11 cellular contexts compared by ENCODE assay signal in genomic region chr1:143735764-143736461, GRCh38.
DNase-seq lines count a peak whose midpoint lies in the region; ATAC-seq and TF ChIP-seq lines count a peak whose summit lies in the region.
"Had no signal": no experiment of that assay in that cellular context is flagged by ENCODE, and none has a peak within 500 bp of the region (broad histone marks: within the 10 kb centered on the region; RNA-seq: fewer than 3 reads in every experiment).

No MANE protein-coding gene starts in this region.

- no peak overlapping the region for H4K8ac ChIP-seq in neuronal stem cell (ENCODE audit: low read depth, low read length)

- no peak for TF ChIP-seq POLR2A in body of pancreas (IDR thresholded peaks at IDR 0.05)

- no peak overlapping the region for H2BK5ac ChIP-seq in neuronal stem cell (ENCODE audit: low read length)

- H3K36me3 Mint-ChIP-seq in endodermal cell (ENCODE audit: low read depth), result no peaks in the 10 kb centered on the region
- no peaks in the 10 kb centered on the region for H3K36me3 Mint-ChIP-seq in activated T-helper 17 cell treated with anti-CD3 and anti-CD28 coated beads, Interleukin-2, amount 50 U/mL, for 72 hours (ENCODE audit: low read depth)

- H4K91ac ChIP-seq in neuronal stem cell (ENCODE audit: low read depth, low read length, poor library complexity), result no peak overlapping the region

- peak overlapping the region; percentile 49 for H3K4me2 ChIP-seq in neuronal stem cell (ENCODE audit: insufficient read depth, low read length, poor library complexity, severe bottlenecking)

- H3K23ac ChIP-seq in neuronal stem cell (ENCODE audit: low read depth, low read length, poor library complexity), result no peak overlapping the region

- H2BK120ac ChIP-seq in neuronal stem cell (ENCODE audit: low read depth, low read length), result no peak overlapping the region

- no peak overlapping the region for H2AK5ac ChIP-seq in neuronal stem cell (ENCODE audit: low read depth, low read length)

- H3K36me3 ChIP-seq in endodermal cell (ENCODE audit: control insufficient read depth, insufficient read depth, low read length), result no peaks in the 10 kb centered on the region
- no peaks in the 10 kb centered on the region for H3K36me3 ChIP-seq in neuronal stem cell (replicated peaks in 1 of 2; ENCODE audit: control insufficient read depth in 2 of 2, insufficient read depth in 2 of 2, low read length in 2 of 2)
- H3K36me3 ChIP-seq in body of pancreas (replicated peaks in 1 of 2; ENCODE audit: insufficient read depth in 1 of 2, low read depth in 2 of 2), result no peaks in the 10 kb centered on the region

- H2BK12ac ChIP-seq in neuronal stem cell (ENCODE audit: low read length), result no peak overlapping the region

- DNase-seq in ELR (ENCODE audit: low read depth), result peak; percentile 8
- peak; percentile 49 for DNase-seq in NCI-H1694 (lab: John Stamatoyannopoulos, UW)
- no peak for DNase-seq in endodermal cell
- peak; percentile 46 for DNase-seq in neuronal stem cell (ENCODE audit: low spot score)
- no peak for DNase-seq in NCI-H774 (lab: John Stamatoyannopoulos, UW)
- no peak for DNase-seq in NCI-H526 (lab: John Stamatoyannopoulos, UW)
- no peak for DNase-seq in body of pancreas
- DNase-seq: activated B cell treated with CpG ODN at 0.5 μM for 24 hours, NCI-H187 had no signal

- peak overlapping the region; percentile 29 for H2AFZ ChIP-seq in neuronal stem cell (ENCODE audit: low read length)

- intact Hi-C loops in body of pancreas (cut with DNase I), result no loop called here

- TF ChIP-seq CTCF in endodermal cell (conservative IDR thresholded peaks at IDR 0.05) (no peak), body of pancreas (IDR thresholded peaks at IDR 0.05) (no peak)

- H3K14ac ChIP-seq in neuronal stem cell (ENCODE audit: low read length), result no peak overlapping the region

- H3K27ac Mint-ChIP-seq in endodermal cell, result peak overlapping the region; percentile 44
- no peak overlapping the region for H3K27ac Mint-ChIP-seq in activated T-helper 17 cell treated with anti-CD3 and anti-CD28 coated beads, Interleukin-2, amount 50 U/mL, for 72 hours
- H3K27ac Mint-ChIP-seq: activated B cell treated with CpG ODN at 0.5 μM for 24 hours had no signal

- H3K4ac ChIP-seq in neuronal stem cell (ENCODE audit: low read length), result no peak overlapping the region

- peaks cover 46% of the 10 kb centered on the region for H3K9me3 Mint-ChIP-seq in endodermal cell
- H3K9me3 Mint-ChIP-seq in activated T-helper 17 cell treated with anti-CD3 and anti-CD28 coated beads, Interleukin-2, amount 50 U/mL, for 72 hours, result no peaks in the 10 kb centered on the region
- H3K9me3 Mint-ChIP-seq: activated B cell treated with CpG ODN at 0.5 μM for 24 hours had no signal

- no peaks in the 10 kb centered on the region for H3K79me1 ChIP-seq in neuronal stem cell (ENCODE audit: low read depth, low read length)

- ATAC-seq in body of pancreas, result no peak
- ATAC-seq in activated T-helper 17 cell treated with anti-CD3 and anti-CD28 coated beads, Interleukin-2, amount 50 U/mL, for 72 hours (replicated peaks), result no peak
- ATAC-seq: GM12878 had no signal

- H2BK15ac ChIP-seq in neuronal stem cell (ENCODE audit: low read length), result no peak overlapping the region

- H3K9me3 ChIP-seq in endodermal cell (ENCODE audit: control insufficient read depth, low read length) (no peaks in the 10 kb centered on the region), neuronal stem cell (replicated peaks in 1 of 2; ENCODE audit: control insufficient read depth in 2 of 2, insufficient read depth in 1 of 2, low read depth in 1 of 2, low read length in 2 of 2) (no peaks in the 10 kb centered on the region), body of pancreas (no peaks in the 10 kb centered on the region)

- H3K4me1 ChIP-seq in endodermal cell (ENCODE audit: control insufficient read depth, insufficient read depth, low read length) (no peaks in the 10 kb centered on the region), neuronal stem cell (ENCODE audit: control insufficient read depth in 2 of 2, insufficient read depth in 1 of 2, low read depth in 1 of 2, low read length in 2 of 2) (no peaks in the 10 kb centered on the region), body of pancreas (no peaks in the 10 kb centered on the region)

- peak overlapping the region; percentile 80 for H3K18ac ChIP-seq in neuronal stem cell (ENCODE audit: low read length)

- H3K9ac ChIP-seq in endodermal cell (ENCODE audit: extremely low read depth, low read length, poor library complexity, severe bottlenecking) (peak overlapping the region; percentile 54), neuronal stem cell (ENCODE audit: low read depth, low read length, poor library complexity) (no peak overlapping the region)

- H3K27ac ChIP-seq in endodermal cell (ENCODE audit: low read depth, low read length), result no peak overlapping the region
- H3K27ac ChIP-seq in neuronal stem cell (replicated peaks; ENCODE audit: low read length), result peak overlapping the region; percentile 43
- no peak overlapping the region for H3K27ac ChIP-seq in body of pancreas

- 4 to 9% methylated on average over 10 to 36 of the region's 36 CpGs for WGBS in endodermal cell (ENCODE audit: insufficient coverage in 1 of 2, insufficient read length in 1 of 2), 2 experiments
- WGBS in neuronal stem cell (ENCODE audit: extremely low coverage in 2 of 2, insufficient read length in 2 of 2, insufficient replicate concordance in 1 of 2), 2 donors, result no CpG with 5 or more reads among the region's 36 CpGs
- WGBS in body of pancreas, 2 donors, result 3 to 4% methylated on average over 6 to 26 of the region's 36 CpGs

- H3K4me1 Mint-ChIP-seq in endodermal cell, result peaks cover 2% of the 10 kb centered on the region
- no peaks in the 10 kb centered on the region for H3K4me1 Mint-ChIP-seq in activated T-helper 17 cell treated with anti-CD3 and anti-CD28 coated beads, Interleukin-2, amount 50 U/mL, for 72 hours
- H3K4me1 Mint-ChIP-seq: activated B cell treated with CpG ODN at 0.5 μM for 24 hours had no signal

- H3K4me3 ChIP-seq in endodermal cell (ENCODE audit: low read length), result peak overlapping the region; percentile 91
- peak overlapping the region in 1 of 2 donors; percentile 84 for H3K4me3 ChIP-seq in neuronal stem cell (ENCODE audit: low read length in 2 of 2)
- H3K4me3 ChIP-seq in body of pancreas, result no peak overlapping the region
- H3K4me3 ChIP-seq: GM12878 had no signal

- H3K27me3 ChIP-seq in endodermal cell (ENCODE audit: control insufficient read depth, insufficient read depth, low read length, poor library complexity, severe bottlenecking), result no peaks in the 10 kb centered on the region
- H3K27me3 ChIP-seq in neuronal stem cell (ENCODE audit: control insufficient read depth in 3 of 3, insufficient read depth in 3 of 3, low read depth in 1 of 3, low read length in 3 of 3), result peaks cover 0 to 11% (median 0%) of the 10 kb centered on the region in 3 experiments
- peaks cover 0 to 2% of the 10 kb centered on the region in 2 donors for H3K27me3 ChIP-seq in body of pancreas

- H3K4me3 Mint-ChIP-seq in endodermal cell, result peak overlapping the region; percentile 74
- no peak overlapping the region for H3K4me3 Mint-ChIP-seq in activated T-helper 17 cell treated with anti-CD3 and anti-CD28 coated beads, Interleukin-2, amount 50 U/mL, for 72 hours
- H3K4me3 Mint-ChIP-seq: activated B cell treated with CpG ODN at 0.5 μM for 24 hours had no signal

- H3K27me3 Mint-ChIP-seq in endodermal cell (ENCODE audit: insufficient read depth), result peaks cover 6% of the 10 kb centered on the region
- H3K27me3 Mint-ChIP-seq in activated T-helper 17 cell treated with anti-CD3 and anti-CD28 coated beads, Interleukin-2, amount 50 U/mL, for 72 hours, result peaks cover 37% of the 10 kb centered on the region

Comparison
In these comparisons a context has a peak if more than half of its experiments do, and no peak if none do; other contexts are left out.
1. DNase-seq: peak in ELR (single experiment), NCI-H1694 (single experiment) and neuronal stem cell (single experiment); none in endodermal cell (single experiment), NCI-H774 (single experiment), NCI-H526 (0 of 2) and body of pancreas (0 of 4).